Comparison of ENCODE assay signal across 1 cellular context in the genomic region with DNA sequence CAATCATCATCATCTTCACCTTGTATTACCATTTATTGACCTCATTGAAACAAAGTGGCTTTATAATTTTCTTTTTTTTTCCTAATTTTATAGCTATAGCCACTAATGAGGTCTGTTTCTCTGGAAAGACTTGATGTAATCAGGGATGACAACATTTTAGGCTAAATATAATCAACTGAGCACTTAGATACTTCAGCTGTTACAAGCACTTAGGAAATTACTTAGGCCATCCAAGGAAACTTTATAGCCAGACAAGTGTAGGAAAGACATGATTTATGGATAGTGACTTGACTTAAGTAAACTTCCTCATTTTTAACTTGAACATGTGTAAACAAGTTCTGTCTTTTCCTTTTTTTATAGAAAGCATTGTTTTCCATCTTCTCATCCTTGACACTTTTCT.
A peak's percentile ranks its signal among the peaks of the same experiment; 100 is the strongest.
TF ChIP-seq lines count a peak whose summit lies in the region.

No MANE protein-coding gene starts in this region.

TF ChIP-seq in HEK293, 187 proteins besides CTCF, POLR2A, EP300 and RAD21 (continued from another document):
- no peak for TF ChIP-seq ZNF311 (tag by site-specific recombination; IDR thresholded peaks at IDR 0.05; ENCODE audit: borderline replicate concordance)
- TF ChIP-seq YY1 (tag by site-specific recombination; IDR thresholded peaks at IDR 0.05) = no peak
- TF ChIP-seq GLI2 (tag by site-specific recombination; IDR thresholded peaks at IDR 0.05; ENCODE audit: borderline replicate concordance, low read depth) = peak; percentile 90
- TF ChIP-seq, protein P1, sequence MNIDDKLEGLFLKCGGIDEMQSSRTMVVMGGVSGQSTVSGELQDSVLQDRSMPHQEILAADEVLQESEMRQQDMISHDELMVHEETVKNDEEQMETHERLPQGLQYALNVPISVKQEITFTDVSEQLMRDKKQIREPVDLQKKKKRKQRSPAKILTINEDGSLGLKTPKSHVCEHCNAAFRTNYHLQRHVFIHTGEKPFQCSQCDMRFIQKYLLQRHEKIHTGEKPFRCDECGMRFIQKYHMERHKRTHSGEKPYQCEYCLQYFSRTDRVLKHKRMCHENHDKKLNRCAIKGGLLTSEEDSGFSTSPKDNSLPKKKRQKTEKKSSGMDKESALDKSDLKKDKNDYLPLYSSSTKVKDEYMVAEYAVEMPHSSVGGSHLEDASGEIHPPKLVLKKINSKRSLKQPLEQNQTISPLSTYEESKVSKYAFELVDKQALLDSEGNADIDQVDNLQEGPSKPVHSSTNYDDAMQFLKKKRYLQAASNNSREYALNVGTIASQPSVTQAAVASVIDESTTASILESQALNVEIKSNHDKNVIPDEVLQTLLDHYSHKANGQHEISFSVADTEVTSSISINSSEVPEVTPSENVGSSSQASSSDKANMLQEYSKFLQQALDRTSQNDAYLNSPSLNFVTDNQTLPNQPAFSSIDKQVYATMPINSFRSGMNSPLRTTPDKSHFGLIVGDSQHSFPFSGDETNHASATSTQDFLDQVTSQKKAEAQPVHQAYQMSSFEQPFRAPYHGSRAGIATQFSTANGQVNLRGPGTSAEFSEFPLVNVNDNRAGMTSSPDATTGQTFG (tag by site-specific recombination; IDR thresholded peaks at IDR 0.05; ENCODE audit: borderline replicate concordance) = no peak
- TF ChIP-seq, protein P2, sequence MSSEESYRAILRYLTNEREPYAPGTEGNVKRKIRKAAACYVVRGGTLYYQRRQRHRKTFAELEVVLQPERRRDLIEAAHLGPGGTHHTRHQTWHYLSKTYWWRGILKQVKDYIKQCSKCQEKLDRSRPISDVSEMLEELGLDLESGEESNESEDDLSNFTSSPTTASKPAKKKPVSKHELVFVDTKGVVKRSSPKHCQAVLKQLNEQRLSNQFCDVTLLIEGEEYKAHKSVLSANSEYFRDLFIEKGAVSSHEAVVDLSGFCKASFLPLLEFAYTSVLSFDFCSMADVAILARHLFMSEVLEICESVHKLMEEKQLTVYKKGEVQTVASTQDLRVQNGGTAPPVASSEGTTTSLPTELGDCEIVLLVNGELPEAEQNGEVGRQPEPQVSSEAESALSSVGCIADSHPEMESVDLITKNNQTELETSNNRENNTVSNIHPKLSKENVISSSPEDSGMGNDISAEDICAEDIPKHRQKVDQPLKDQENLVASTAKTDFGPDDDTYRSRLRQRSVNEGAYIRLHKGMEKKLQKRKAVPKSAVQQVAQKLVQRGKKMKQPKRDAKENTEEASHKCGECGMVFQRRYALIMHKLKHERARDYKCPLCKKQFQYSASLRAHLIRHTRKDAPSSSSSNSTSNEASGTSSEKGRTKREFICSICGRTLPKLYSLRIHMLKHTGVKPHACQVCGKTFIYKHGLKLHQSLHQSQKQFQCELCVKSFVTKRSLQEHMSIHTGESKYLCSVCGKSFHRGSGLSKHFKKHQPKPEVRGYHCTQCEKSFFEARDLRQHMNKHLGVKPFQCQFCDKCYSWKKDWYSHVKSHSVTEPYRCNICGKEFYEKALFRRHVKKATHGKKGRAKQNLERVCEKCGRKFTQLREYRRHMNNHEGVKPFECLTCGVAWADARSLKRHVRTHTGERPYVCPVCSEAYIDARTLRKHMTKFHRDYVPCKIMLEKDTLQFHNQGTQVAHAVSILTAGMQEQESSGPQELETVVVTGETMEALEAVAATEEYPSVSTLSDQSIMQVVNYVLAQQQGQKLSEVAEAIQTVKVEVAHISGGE (tag by site-specific recombination; conservative IDR thresholded peaks at IDR 0.05; ENCODE audit: low read depth) = no peak
- TF ChIP-seq ZNF624 (tag by site-specific recombination; IDR thresholded peaks at IDR 0.05) = no peak
- TF ChIP-seq ZFHX2 (tag by site-specific recombination; conservative IDR thresholded peaks at IDR 0.05) = no peak
- no peak for TF ChIP-seq ZNF792 (tag by site-specific recombination; IDR thresholded peaks at IDR 0.05)
- no peak for TF ChIP-seq ZNF121 (tag by site-specific recombination; IDR thresholded peaks at IDR 0.05)
